9 cellular contexts compared by ENCODE assay signal in the genomic region with DNA sequence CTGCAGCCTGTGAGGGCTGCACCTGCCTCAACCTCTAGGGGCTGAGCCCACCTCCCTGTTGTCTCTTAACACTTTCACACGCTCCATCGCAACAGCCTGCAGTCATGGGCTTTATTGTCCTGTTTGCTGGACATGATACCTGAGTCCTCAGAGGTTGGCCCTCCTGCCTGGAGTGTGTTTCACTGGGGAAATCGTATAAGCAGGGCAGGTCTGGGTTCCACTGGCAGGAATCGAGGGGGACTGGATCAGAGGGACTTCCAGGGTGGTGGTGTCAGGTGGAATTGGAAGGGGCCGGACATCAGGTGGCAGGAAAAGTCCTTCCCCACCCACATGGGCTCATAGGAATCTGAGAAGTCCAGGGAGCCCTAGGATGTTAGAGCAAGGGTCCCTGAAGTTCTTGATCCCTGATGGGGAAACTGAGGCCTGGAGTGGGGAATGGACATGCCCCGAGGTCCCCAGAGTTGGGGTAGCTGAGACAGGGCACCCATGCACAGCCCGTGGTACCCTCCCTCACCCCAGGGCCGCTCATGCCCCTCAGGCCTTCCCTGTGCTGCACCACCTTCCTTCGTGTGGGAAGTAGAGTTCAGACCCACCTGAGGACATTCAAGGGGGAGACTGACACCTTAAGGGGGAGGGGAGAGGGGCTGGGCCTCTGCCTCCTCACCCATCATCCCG.
DNase-seq lines count a peak whose midpoint lies in the region; ATAC-seq, FAIRE-seq and TF ChIP-seq lines count a peak whose summit lies in the region.
"Had no signal": no experiment of that assay in that cellular context is flagged by ENCODE, and none has a peak within 500 bp of the region (broad histone marks: within the 10 kb centered on the region; RNA-seq: fewer than 3 reads in every experiment).

No MANE protein-coding gene starts in this region.

- H2AFZ ChIP-seq in astrocyte (ENCODE audit: low read depth, low read length) = no peak overlapping the region

- no peaks in the 10 kb centered on the region for H3K27me3 ChIP-seq in HUES6 (ENCODE audit: control insufficient read depth, insufficient read depth, low read length)
- no peaks in the 10 kb centered on the region for H3K27me3 ChIP-seq in astrocyte (ENCODE audit: insufficient read depth, low read length)

- H4K20me1 ChIP-seq in astrocyte (ENCODE audit: insufficient read depth, low read length) = no peaks in the 10 kb centered on the region

- H3K27me3 Mint-ChIP-seq in astrocyte (ENCODE audit: low read depth, unreplicated experiment) (no peaks in the 10 kb centered on the region), osteocyte (ENCODE audit: unreplicated experiment) (no peaks in the 10 kb centered on the region)

- TF ChIP-seq CTCF in astrocyte (IDR thresholded peaks at IDR 0.05; ENCODE audit: insufficient read depth, low read depth, low read length) = no peak
- no peak for TF ChIP-seq CTCF in osteocyte (IDR thresholded peaks at IDR 0.05)
- TF ChIP-seq CTCF in foreskin fibroblast (IDR thresholded peaks at IDR 0.05; ENCODE audit: low read depth, low read length) = no peak

- no peak for DNase-seq in astrocyte (ENCODE audit: low read depth)
- DNase-seq in osteocyte (ENCODE audit: extremely low spot score, unreplicated experiment) = no peak
- DNase-seq in foreskin fibroblast = no peak
- no peak for DNase-seq in RPMI8226
- DNase-seq: NCI-H2107 had no signal

- peak overlapping the region; percentile 6 for H3K27ac Mint-ChIP-seq in astrocyte (ENCODE audit: unreplicated experiment)
- peak overlapping the region; percentile 5 for H3K27ac Mint-ChIP-seq in osteocyte (ENCODE audit: unreplicated experiment)

- no peak overlapping the region for H3K4me2 ChIP-seq in astrocyte (ENCODE audit: low read length)

- no peaks in the 10 kb centered on the region for H3K79me2 ChIP-seq in astrocyte (ENCODE audit: insufficient read depth, low read length)

- H3K9me3 Mint-ChIP-seq in astrocyte (ENCODE audit: unreplicated experiment) (no peaks in the 10 kb centered on the region), osteocyte (ENCODE audit: unreplicated experiment) (no peaks in the 10 kb centered on the region)

- peak overlapping the region; percentile 5; the same call in 1 of the 2 replicates for H3K4me3 ChIP-seq in GM08714 (ENCODE audit: low read length)
- no peak overlapping the region for H3K4me3 ChIP-seq in HUES6 (ENCODE audit: low read depth, low read length)
- no peak overlapping the region for H3K4me3 ChIP-seq in astrocyte (ENCODE audit: insufficient read depth, low read depth, low read length)
- no peak overlapping the region for H3K4me3 ChIP-seq in foreskin fibroblast (ENCODE audit: low read depth in 1 of 2, low read length in 2 of 2)
- H3K4me3 ChIP-seq: SK-N-MC had no signal

- H3K36me3 Mint-ChIP-seq in astrocyte (ENCODE audit: low read depth, unreplicated experiment) (peaks cover 13% of the 10 kb centered on the region), osteocyte (ENCODE audit: unreplicated experiment) (peaks cover 5% of the 10 kb centered on the region)

- ATAC-seq in HG02763 (IDR thresholded peaks at IDR 0.05; ENCODE audit: unreplicated experiment) = no peak

- H3K4me1 Mint-ChIP-seq in astrocyte (ENCODE audit: low read depth, unreplicated experiment) (peaks cover 3% of the 10 kb centered on the region), osteocyte (ENCODE audit: unreplicated experiment) (peaks cover 16% of the 10 kb centered on the region)

- H3K4me3 Mint-ChIP-seq in astrocyte (ENCODE audit: unreplicated experiment) (no peak overlapping the region), osteocyte (ENCODE audit: unreplicated experiment) (no peak overlapping the region)

- H3K9me3 ChIP-seq in HUES6 (ENCODE audit: control insufficient read depth, insufficient read depth, low read depth, low read length) (peaks cover 6% of the 10 kb centered on the region), astrocyte (ENCODE audit: insufficient read depth, low read depth, low read length) (peaks cover under 1% of the 10 kb centered on the region)

- H3K27ac ChIP-seq in HUES6 (ENCODE audit: low read depth, low read length) = peak overlapping the region; percentile 15
- no peak overlapping the region for H3K27ac ChIP-seq in astrocyte (ENCODE audit: low read depth, low read length)

- H3K4me1 ChIP-seq in HUES6 (ENCODE audit: control insufficient read depth, insufficient read depth, low read length) = peaks cover 49% of the 10 kb centered on the region
- H3K4me1 ChIP-seq in astrocyte (ENCODE audit: insufficient read depth, low read length) = peaks cover 11% of the 10 kb centered on the region

- peak overlapping the region; percentile 51 for H3K9ac ChIP-seq in HUES6 (ENCODE audit: low read length)
- no peak overlapping the region for H3K9ac ChIP-seq in astrocyte (ENCODE audit: low read length)

- no peak for FAIRE-seq in astrocyte (lab: Jason Lieb, UNC)

- H3K36me3 ChIP-seq in HUES6 (ENCODE audit: control insufficient read depth, insufficient read depth, low read length) = peaks cover 20% of the 10 kb centered on the region
- H3K36me3 ChIP-seq in astrocyte (ENCODE audit: insufficient read depth, low read length) = peaks cover 9% of the 10 kb centered on the region
